ENCODE assay signal across 1 cellular context in the genomic region with DNA sequence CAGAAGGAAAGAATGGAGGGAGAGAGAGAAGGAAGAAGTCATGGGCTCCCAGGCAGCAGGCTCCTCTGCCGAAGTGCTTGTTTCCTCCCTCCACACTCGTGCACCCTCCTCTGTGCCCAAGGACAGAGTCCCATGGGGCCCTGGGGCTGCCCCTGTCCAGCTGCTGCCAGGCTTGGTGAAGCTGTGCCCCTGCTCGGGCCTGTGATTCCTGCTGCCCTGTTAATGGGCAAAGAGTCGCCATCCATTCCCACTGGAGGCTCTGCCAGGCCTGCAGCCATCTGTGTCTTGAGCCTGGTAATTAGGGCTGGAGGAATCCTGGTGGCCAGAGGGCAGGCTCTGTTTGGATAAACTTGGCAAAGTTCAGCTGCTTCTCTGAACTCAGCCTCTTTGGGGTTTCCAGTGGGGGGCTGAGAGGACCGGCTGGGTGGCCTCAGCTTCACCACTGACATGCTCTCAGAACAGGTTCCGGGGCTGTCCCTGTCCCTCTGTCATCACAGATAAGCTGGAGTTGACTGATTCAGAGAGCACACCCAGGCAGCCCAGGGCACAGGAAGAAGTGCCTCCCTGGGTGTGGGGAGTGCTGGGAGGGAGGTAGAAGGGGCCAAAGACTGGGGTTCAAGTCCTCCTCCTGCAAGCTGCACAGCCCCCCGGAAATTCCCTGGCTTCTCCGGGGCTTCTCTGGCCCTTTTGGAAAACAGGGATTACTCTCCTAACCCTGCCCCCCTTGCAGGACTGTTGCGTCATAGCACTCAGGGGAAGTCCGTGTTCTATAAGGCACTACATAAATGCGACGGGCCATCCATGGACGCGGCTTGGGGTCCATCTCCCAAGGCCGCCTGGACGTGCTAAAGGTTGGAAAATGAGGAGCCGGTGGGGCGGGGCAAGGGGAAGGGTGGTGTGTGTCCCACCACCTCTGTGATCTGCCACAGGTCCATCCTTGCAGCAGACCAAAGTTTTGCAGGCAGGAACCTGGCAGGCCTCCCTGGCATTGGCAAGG.
TF ChIP-seq lines count a peak whose summit lies in the region.

No MANE protein-coding gene starts in this region.

TF ChIP-seq in GM12878, 131 proteins besides CTCF, POLR2A, EP300 and RAD21 (continued from another document):
- TF ChIP-seq BMI1 (IDR thresholded peaks at IDR 0.05; ENCODE audit: borderline replicate concordance): no peak
